ENCODE assay signal across 1 cellular context in genomic region chr1:228402638-228403025, GRCh38.
A peak's percentile ranks its signal among the peaks of the same experiment; 100 is the strongest.
TF ChIP-seq lines count a peak whose summit lies in the region.

No MANE protein-coding gene starts in this region.

TF ChIP-seq in HEK293, 187 proteins besides CTCF, POLR2A, EP300 and RAD21 (continued from another document):
- TF ChIP-seq, protein P1, sequence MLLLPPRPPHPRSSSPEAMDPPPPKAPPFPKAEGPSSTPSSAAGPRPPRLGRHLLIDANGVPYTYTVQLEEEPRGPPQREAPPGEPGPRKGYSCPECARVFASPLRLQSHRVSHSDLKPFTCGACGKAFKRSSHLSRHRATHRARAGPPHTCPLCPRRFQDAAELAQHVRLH (tag by site-specific recombination; IDR thresholded peaks at IDR 0.05): no peak
- TF ChIP-seq ZNF792 (tag by site-specific recombination; IDR thresholded peaks at IDR 0.05) (no peak), KLF1 (tag by site-specific recombination; IDR thresholded peaks at IDR 0.05) (0 out of 2 replicates have a peak, but pooled peaks have one; percentile 39)
